In genomic region chr14:54174437-54174836, GRCh38 we compare ENCODE assay signal across 24 cellular contexts.
A peak's percentile ranks its signal among the peaks of the same experiment; 100 is the strongest.
DNase-seq lines count a peak whose midpoint lies in the region; ATAC-seq, FAIRE-seq and TF ChIP-seq lines count a peak whose summit lies in the region.
"Had no signal": no experiment of that assay in that cellular context is flagged by ENCODE, and none has a peak within 500 bp of the region (broad histone marks: within the 10 kb centered on the region; RNA-seq: fewer than 3 reads in every experiment).

No MANE protein-coding gene starts in this region.

- no peak overlapping the region for H2BK12ac ChIP-seq in neuronal stem cell (ENCODE audit: low read length)

- no peak overlapping the region for H3K4me2 ChIP-seq in neuronal stem cell (ENCODE audit: insufficient read depth, low read length, poor library complexity, severe bottlenecking)

- no peak overlapping the region for H2AK5ac ChIP-seq in neuronal stem cell (ENCODE audit: low read depth, low read length)

- no peak overlapping the region for H3K4ac ChIP-seq in neuronal stem cell (ENCODE audit: low read length)

- no peak overlapping the region for H3K4me3 ChIP-seq in fibroblast of villous mesenchyme (ENCODE audit: low read depth, low read length)
- H3K4me3 ChIP-seq in neuronal stem cell (ENCODE audit: low read length in 2 of 2): no peak overlapping the region
- H3K4me3 ChIP-seq: cardiac muscle cell, ovary had no signal

- no peak for TF ChIP-seq CTCF in fibroblast of villous mesenchyme (IDR thresholded peaks at IDR 0.05; ENCODE audit: insufficient read depth, low read depth, low read length)

- DNase-seq in Right ventricle myocardium superior (no peak), left cardiac atrium (no peak), fibroblast of villous mesenchyme (ENCODE audit: low read depth) (peak; percentile 13), neuronal stem cell (ENCODE audit: low spot score) (no peak), NCI-H1436 (lab: John Stamatoyannopoulos, UW) (no peak), GM19238 (ENCODE audit: insufficient read length, low spot score) (no peak), frontal cortex (ENCODE audit: low spot score in 2 of 2) (no peak)
- DNase-seq: activated CD4-positive, alpha-beta memory T cell treated with anti-CD3 and anti-CD28 coated beads for 36 hours; activated naive CD8-positive, alpha-beta T cell treated with anti-CD3 and anti-CD28 coated beads, Interleukin-2, amount 10 ng/mL, durations not matched to agents 7 days and 5 days; DMS153; effector CD8-positive, alpha-beta T cell; left colon; NCI-H1105 treated with DMSO at 0.1 percent for 48 hours; NCI-H2107; NCI-H526; ovary; SHP77 treated with DMSO at 0.1 percent for 48 hours; small intestine; stimulated activated CD4-positive, alpha-beta T cell treated with anti-CD3 and anti-CD28 coated beads, Interleukin-4, amount 100 ng/mL, for 4 hours; T-helper 2 cell had no signal

- H3K27ac ChIP-seq in neuronal stem cell (replicated peaks; ENCODE audit: low read length): no peak overlapping the region
- H3K27ac ChIP-seq: C4-2B, cardiac muscle cell, ovary had no signal

- H2AFZ ChIP-seq in neuronal stem cell (ENCODE audit: low read length): peak overlapping the region; percentile 21

- WGBS in neuronal stem cell (ENCODE audit: extremely low coverage in 2 of 2, insufficient read length in 2 of 2, insufficient replicate concordance in 1 of 2), 2 donors: no CpG with 5 or more reads among the region's 2 CpGs

- H3K14ac ChIP-seq in neuronal stem cell (ENCODE audit: low read length): no peak overlapping the region

- no peaks in the 10 kb centered on the region for H3K9me3 ChIP-seq in neuronal stem cell (replicated peaks in 1 of 2; ENCODE audit: control insufficient read depth in 2 of 2, insufficient read depth in 1 of 2, low read depth in 1 of 2, low read length in 2 of 2)
- H3K9me3 ChIP-seq: ovary had no signal

- ATAC-seq in Right ventricle myocardium superior (ENCODE audit: poor library complexity): peak; percentile 63
- no peak for ATAC-seq in left cardiac atrium
- ATAC-seq in HG03378 (IDR thresholded peaks at IDR 0.05; ENCODE audit: unreplicated experiment): no peak
- ATAC-seq: left colon, WTC11 had no signal

- H2BK5ac ChIP-seq in neuronal stem cell (ENCODE audit: low read length): no peak overlapping the region

- H3K18ac ChIP-seq in neuronal stem cell (ENCODE audit: low read length): no peak overlapping the region

- no peak for FAIRE-seq in frontal cortex (lab: Jason Lieb, UNC)

- H2BK15ac ChIP-seq in neuronal stem cell (ENCODE audit: low read length): no peak overlapping the region

- H3K23ac ChIP-seq in neuronal stem cell (ENCODE audit: low read depth, low read length, poor library complexity): no peak overlapping the region

- no peak overlapping the region for H4K8ac ChIP-seq in neuronal stem cell (ENCODE audit: low read depth, low read length)

- no peaks in the 10 kb centered on the region for H3K36me3 ChIP-seq in neuronal stem cell (replicated peaks in 1 of 2; ENCODE audit: control insufficient read depth in 2 of 2, insufficient read depth in 2 of 2, low read length in 2 of 2)
- H3K36me3 ChIP-seq: cardiac muscle cell, ovary had no signal

- H4K91ac ChIP-seq in neuronal stem cell (ENCODE audit: low read depth, low read length, poor library complexity): no peak overlapping the region

- H3K79me1 ChIP-seq in neuronal stem cell (ENCODE audit: low read depth, low read length): no peaks in the 10 kb centered on the region

- peaks cover 0 to 4% (median 0%) of the 10 kb centered on the region in 3 experiments for H3K27me3 ChIP-seq in neuronal stem cell (ENCODE audit: control insufficient read depth in 3 of 3, insufficient read depth in 3 of 3, low read depth in 1 of 3, low read length in 3 of 3)
- H3K27me3 ChIP-seq: cardiac muscle cell, ovary had no signal

- no peak overlapping the region for H3K9ac ChIP-seq in neuronal stem cell (ENCODE audit: low read depth, low read length, poor library complexity)

- intact Hi-C loops in Right ventricle myocardium superior (cut with DNase I): loop anchor here (10.0 kb wide), 1 partner anchor 220 kb away; the partner anchor contains the start of gene BMP4
- intact Hi-C loops in left cardiac atrium (cut with DNase I): loop anchor here (2.0 to 10.0 kb wide), 3 partner anchors 220 to 637 kb away; partner anchors contain the start of gene BMP4 (in 2 of the 2)

- H2BK120ac ChIP-seq in neuronal stem cell (ENCODE audit: low read depth, low read length): no peak overlapping the region

- H3K4me1 ChIP-seq in neuronal stem cell (ENCODE audit: control insufficient read depth in 2 of 2, insufficient read depth in 1 of 2, low read depth in 1 of 2, low read length in 2 of 2): no peaks in the 10 kb centered on the region
